ENCODE assay signal across 9 cellular contexts in the genomic region with DNA sequence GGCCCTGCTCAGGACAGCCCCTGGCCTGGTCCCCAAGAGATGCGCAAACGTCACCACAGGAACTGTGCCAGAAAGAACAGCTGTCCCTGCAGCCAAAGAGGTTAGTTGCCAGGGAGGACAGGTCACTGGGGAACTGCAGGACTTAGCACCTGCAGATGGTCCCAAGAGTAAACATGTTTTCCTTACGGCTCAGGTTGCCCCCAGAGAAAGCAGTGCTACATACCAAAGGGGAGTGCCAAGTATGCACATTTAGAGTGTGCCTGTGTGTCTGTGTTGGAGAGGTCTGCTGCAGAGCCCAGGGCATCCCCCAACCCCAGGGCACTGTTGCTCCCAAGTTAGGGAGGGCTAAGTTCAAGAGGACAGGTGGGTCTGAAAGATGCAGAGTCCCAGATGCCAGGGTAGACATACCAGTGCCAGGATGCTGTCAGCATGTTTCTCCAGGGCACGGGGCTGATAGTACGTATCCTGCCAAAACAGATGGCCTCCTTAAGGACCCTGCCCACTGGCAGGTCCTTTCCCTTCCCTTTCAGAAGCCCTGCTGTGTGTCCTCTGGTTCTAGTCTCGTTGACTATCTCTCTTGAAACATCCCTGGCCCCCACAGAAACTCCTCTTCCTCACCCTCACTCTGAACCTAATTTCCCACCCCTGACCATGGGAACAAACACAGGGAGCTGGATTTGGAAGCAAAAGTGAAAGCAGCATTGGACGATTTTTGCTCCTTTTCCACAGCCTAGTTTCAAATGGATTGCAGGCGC. TPM values are rescaled to one million over a fixed set of nuclear protein-coding genes. Genes with fewer than 3 reads are reported as not detected.
DNase-seq lines count a peak whose midpoint lies in the region; ATAC-seq and TF ChIP-seq lines count a peak whose summit lies in the region.
"Had no signal": no experiment of that assay in that cellular context is flagged by ENCODE, and none has a peak within 500 bp of the region (broad histone marks: within the 10 kb centered on the region; RNA-seq: fewer than 3 reads in every experiment).

No MANE protein-coding gene starts in this region.

- peak overlapping the region; percentile 99 for H3K27ac ChIP-seq in mucosa of rectum (ENCODE audit: low read depth in 2 of 2, low read length in 2 of 2)

- DNase-seq in GM12865 (ENCODE audit: low read depth): no peak
- peak; percentile 25 for DNase-seq in NCI-H774 (lab: John Stamatoyannopoulos, UW)
- peak; percentile 37 for DNase-seq in dermis blood vessel endothelial cell
- DNase-seq in posterior vena cava (ENCODE audit: low spot score): no peak
- no peak for DNase-seq in central memory CD4-positive, alpha-beta T cell
- DNase-seq in MV-4-11 (lab: John Stamatoyannopoulos, UW): no peak

- peaks cover 16 to 19% of the 10 kb centered on the region in 2 donors for H3K36me3 ChIP-seq in mucosa of rectum (ENCODE audit: control insufficient read depth in 2 of 2, insufficient read depth in 2 of 2, low read length in 2 of 2)

- H3K9ac ChIP-seq in mucosa of rectum (ENCODE audit: low read depth in 1 of 2, low read length in 2 of 2): peak overlapping the region; percentile 100

- H3K4me3 ChIP-seq in GM12865 (ENCODE audit: low read depth, low read length): peak overlapping the region; percentile 85
- peak overlapping the region; percentile 91 to 96 for H3K4me3 ChIP-seq in mucosa of rectum (ENCODE audit: low read length in 2 of 2)

- no peak for ATAC-seq in GM21367 (IDR thresholded peaks at IDR 0.05; ENCODE audit: unreplicated experiment)

- no peak for TF ChIP-seq CTCF in GM12865 (IDR thresholded peaks at IDR 0.05; ENCODE audit: insufficient read depth, low read depth, low read length, missing control alignments)

- H3K27me3 ChIP-seq in mucosa of rectum (ENCODE audit: control insufficient read depth in 2 of 2, insufficient read depth in 2 of 2, low read length in 2 of 2): no peaks in the 10 kb centered on the region

- peaks cover 17 to 24% of the 10 kb centered on the region in 2 donors for H3K4me1 ChIP-seq in mucosa of rectum (ENCODE audit: control insufficient read depth in 2 of 2, insufficient read depth in 2 of 2, low read length in 2 of 2)

- intact Hi-C loops in posterior vena cava (cut with DNase I): no loop called here

- no peaks in the 10 kb centered on the region for H3K9me3 ChIP-seq in mucosa of rectum (ENCODE audit: control insufficient read depth in 2 of 2, low read length in 2 of 2)

RNA-seq across cellular contexts. Expression of gene ABHD16A, which starts 1.3 kb away (rescaled TPM):
- total RNA-seq in dermis blood vessel endothelial cell: 60.7 and 66.9 TPM in 2 replicates
- total RNA-seq in posterior vena cava: 10 to 100 TPM; 38.3 to 39.4 TPM

RNA-seq across cellular contexts. Expression of gene LY6G6F, which starts 4.8 kb away (rescaled TPM):
- total RNA-seq in dermis blood vessel endothelial cell (not detected in 2 replicates), posterior vena cava (not detected)
- total RNA-seq: activated CD8-positive, alpha-beta memory T cell treated with anti-CD3 and anti-CD28 coated beads for 36 hours had no signal

RNA-seq across cellular contexts. Expression of gene LY6G6D, which starts 13.3 kb away (rescaled TPM):
- total RNA-seq in dermis blood vessel endothelial cell (not detected in 2 replicates), posterior vena cava (not detected)
- total RNA-seq: activated CD8-positive, alpha-beta memory T cell treated with anti-CD3 and anti-CD28 coated beads for 36 hours had no signal

RNA-seq across cellular contexts. Expression of gene LY6G6C, which starts 19.7 kb away (rescaled TPM):
- total RNA-seq in dermis blood vessel endothelial cell (not detected in 2 replicates), posterior vena cava (not detected)
- total RNA-seq: activated CD8-positive, alpha-beta memory T cell treated with anti-CD3 and anti-CD28 coated beads for 36 hours had no signal

RNA-seq across cellular contexts. Expression of gene LY6G5C, which starts 21.0 kb away (rescaled TPM):
- total RNA-seq in dermis blood vessel endothelial cell (3.6 and 4.5 TPM in 2 replicates), posterior vena cava (1 to 10 TPM; 1.7 to 1.9 TPM)

Comparison
In these comparisons a context has a peak if more than half of its experiments do, and no peak if none do; other contexts are left out.
1. DNase-seq: peak in NCI-H774 (single experiment) and dermis blood vessel endothelial cell (single experiment); none in GM12865 (single experiment), posterior vena cava (single experiment), central memory CD4-positive, alpha-beta T cell (single experiment) and MV-4-11 (single experiment).